ENCODE assay signal across 19 cellular contexts in the genomic region with DNA sequence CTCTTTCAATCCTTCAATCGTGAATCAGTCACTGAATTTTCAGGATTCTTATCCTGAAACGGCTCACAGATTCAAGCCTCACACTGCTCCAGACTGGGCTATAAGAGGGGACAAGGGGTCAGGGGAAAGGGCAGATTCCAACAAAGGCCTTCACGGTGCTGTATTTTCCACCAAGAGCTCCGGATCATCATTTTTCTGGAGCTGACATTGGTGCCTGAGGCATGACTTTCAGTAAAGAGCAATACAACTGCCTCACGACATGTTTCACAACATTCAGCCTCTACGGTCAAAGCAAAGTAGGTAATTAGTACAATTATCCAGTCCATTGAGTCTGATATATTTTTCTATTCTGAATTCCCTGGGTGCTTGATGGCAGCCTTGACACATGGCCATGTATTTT.
"Had no signal": no experiment of that assay in that cellular context is flagged by ENCODE, and none has a peak within 500 bp of the region (broad histone marks: within the 10 kb centered on the region; RNA-seq: fewer than 3 reads in every experiment).

No MANE protein-coding gene starts in this region.

- H3K27ac Mint-ChIP-seq: dendritic cell treated with granulocyte-macrophage colony-stimulating factor and Interleukin-4, amounts not matched to agents 40 ng/mL and 50 ng/mL, for 4 days; effector memory CD8-positive, alpha-beta T cell; natural killer cell had no signal

- H3K27me3 ChIP-seq: esophagus muscularis mucosa, gastrocnemius medialis, pancreas, stomach, transverse colon had no signal

- H3K4me1 ChIP-seq: esophagus muscularis mucosa, gastrocnemius medialis, prostate gland, stomach, transverse colon had no signal

- H3K9me3 Mint-ChIP-seq: dendritic cell treated with granulocyte-macrophage colony-stimulating factor and Interleukin-4, amounts not matched to agents 40 ng/mL and 50 ng/mL, for 4 days had no signal

- DNase-seq: cerebellar nuclear complex; effector memory CD8-positive, alpha-beta T cell; gastrocnemius medialis; glutamatergic neuron; left colon; natural killer cell; occipital lobe; pancreas; small intestine; stimulated activated CD4-positive, alpha-beta T cell treated with anti-CD3 and anti-CD28 coated beads, Interleukin-12 subunit alpha, Interleukin-12 subunit beta, amount 100 ng/mL, for 4 hours; stimulated activated naive CD4-positive, alpha-beta T cell; stomach; substantia nigra; transverse colon had no signal

- H3K36me3 Mint-ChIP-seq: natural killer cell had no signal

- H3K4me3 Mint-ChIP-seq: dendritic cell treated with granulocyte-macrophage colony-stimulating factor and Interleukin-4, amounts not matched to agents 40 ng/mL and 50 ng/mL, for 4 days; effector memory CD8-positive, alpha-beta T cell; natural killer cell had no signal

- H3K9me3 ChIP-seq: esophagus muscularis mucosa, gastrocnemius medialis, pancreas, prostate gland, stomach, thoracic aorta, transverse colon had no signal

- H3K4me3 ChIP-seq: esophagus muscularis mucosa, gastrocnemius medialis, pancreas, prostate gland, stomach, thoracic aorta, transverse colon had no signal

- ATAC-seq: effector memory CD8-positive, alpha-beta T cell; gastrocnemius medialis; left colon; natural killer cell; pancreas had no signal

- H3K4me1 Mint-ChIP-seq: natural killer cell had no signal

- H3K27ac ChIP-seq: epithelial cell of prostate, esophagus muscularis mucosa, gastrocnemius medialis, pancreas, prostate gland, stomach, thoracic aorta, transverse colon had no signal

- H3K36me3 ChIP-seq: esophagus muscularis mucosa, gastrocnemius medialis, pancreas, prostate gland, stomach, thoracic aorta, transverse colon had no signal
